In the genomic region with DNA sequence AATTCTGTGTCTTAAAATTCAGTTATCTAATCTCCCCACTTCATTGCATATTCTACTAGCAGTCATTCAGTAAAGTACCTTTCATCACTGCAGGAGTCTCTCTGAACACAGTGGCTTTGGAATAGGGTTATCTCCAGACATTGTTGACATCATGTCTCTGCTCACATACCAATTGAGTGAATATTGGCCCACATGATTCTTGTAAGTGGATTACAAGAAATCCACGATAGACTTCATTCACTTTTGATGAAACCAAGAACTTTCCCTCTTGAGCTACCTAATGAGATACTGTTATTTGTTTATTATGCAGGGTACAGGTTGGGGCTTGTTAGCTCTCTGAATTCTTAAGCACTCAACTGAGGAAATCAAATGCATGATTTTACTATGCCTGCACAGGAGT, we compare ENCODE assay signal across 10 cellular contexts.
DNase-seq lines count a peak whose midpoint lies in the region; ATAC-seq and TF ChIP-seq lines count a peak whose summit lies in the region.
"Had no signal": no experiment of that assay in that cellular context is flagged by ENCODE, and none has a peak within 500 bp of the region (broad histone marks: within the 10 kb centered on the region; RNA-seq: fewer than 3 reads in every experiment).

No MANE protein-coding gene starts in this region.

- no peak overlapping the region for H3K27ac Mint-ChIP-seq in GM23338
- no peak overlapping the region for H3K27ac Mint-ChIP-seq in CD4-positive, alpha-beta memory T cell

- ATAC-seq in GM23338, result peak; percentile 25; the same call in 1 of the 3 replicates
- ATAC-seq in left ventricle myocardium superior, result peak; percentile 95
- ATAC-seq in thoracic aorta (ENCODE audit: insufficient number of reproducible peaks, low FRiP score, low read depth), result no peak
- ATAC-seq in GM21390 (IDR thresholded peaks at IDR 0.05; ENCODE audit: unreplicated experiment), result no peak

- peak overlapping the region; percentile 8; the same call in 1 of the 2 replicates for H3K27ac ChIP-seq in GM23338 (ENCODE audit: low read depth)
- peak overlapping the region; percentile 20 to 44 for H3K27ac ChIP-seq in thoracic aorta
- H3K27ac ChIP-seq in CD4-positive, alpha-beta memory T cell (ENCODE audit: low read depth, low read length), result no peak overlapping the region

- no peak overlapping the region for H3K4me2 ChIP-seq in GM23338

- POLR2A ChIA-PET in CD4-positive, alpha-beta memory T cell (lab: Charles Lee; ENCODE audit: partially characterized antibody), result no interaction called here

- H2AFZ ChIP-seq in GM23338, result no peak overlapping the region

- DNase-seq in GM23338 (ENCODE audit: low spot score), result no peak
- DNase-seq in amniotic epithelial cell (ENCODE audit: low read depth), result peak; percentile 97
- no peak for DNase-seq in left ventricle myocardium superior
- DNase-seq in thoracic aorta (ENCODE audit: low spot score), result no peak
- DNase-seq in central memory CD4-positive, alpha-beta T cell, result no peak
- no peak for DNase-seq in CD4-positive, alpha-beta memory T cell
- no peak for DNase-seq in islet precursor cell
- DNase-seq: activated CD4-positive, alpha-beta T cell treated with anti-CD3 and anti-CD28 coated beads for 48 hours had no signal

- CTCF ChIA-PET in CD4-positive, alpha-beta memory T cell (lab: Charles Lee; ENCODE audit: partially characterized antibody), result interaction anchor here (0.6 kb wide), 1 partner anchor 160 kb away, joined by 3 read pairs; no protein-coding TSS in a partner anchor

- no peak overlapping the region for H3K4me3 Mint-ChIP-seq in GM23338
- H3K4me3 Mint-ChIP-seq in CD4-positive, alpha-beta memory T cell, result no peak overlapping the region
- H3K4me3 Mint-ChIP-seq: neural crest cell had no signal

- peaks cover 14% of the 10 kb centered on the region; the same call in 2 of the 3 replicates for H3K4me1 Mint-ChIP-seq in GM23338
- peaks cover 0 to 6% (median 4%) of the 10 kb centered on the region in 4 donors for H3K4me1 Mint-ChIP-seq in CD4-positive, alpha-beta memory T cell

- no peaks in the 10 kb centered on the region for H4K20me1 ChIP-seq in GM23338 (replicated peaks; ENCODE audit: insufficient read depth)

- H3K4me1 ChIP-seq in GM23338 (ENCODE audit: insufficient read depth), result peaks cover 34% of the 10 kb centered on the region
- peaks cover 6 to 38% of the 10 kb centered on the region in 2 donors for H3K4me1 ChIP-seq in thoracic aorta (ENCODE audit: control insufficient read depth in 1 of 2, low read depth in 2 of 2)
- H3K4me1 ChIP-seq in CD4-positive, alpha-beta memory T cell (ENCODE audit: insufficient read depth, low read length), result no peaks in the 10 kb centered on the region

- peaks cover 37% of the 10 kb centered on the region for H3K9me3 Mint-ChIP-seq in GM23338
- peaks cover 0 to 31% (median 24%) of the 10 kb centered on the region in 8 donors for H3K9me3 Mint-ChIP-seq in CD4-positive, alpha-beta memory T cell

- peaks cover 32% of the 10 kb centered on the region for H3K36me3 Mint-ChIP-seq in GM23338 (ENCODE audit: low read depth)
- peaks cover 21 to 27% of the 10 kb centered on the region in 2 donors for H3K36me3 Mint-ChIP-seq in CD4-positive, alpha-beta memory T cell

- intact Hi-C loops in left ventricle myocardium superior (cut with micrococcal nuclease), result no loop called here
- intact Hi-C loops in CD4-positive, alpha-beta memory T cell (cut with micrococcal nuclease), result no loop called here

- TF ChIP-seq CTCF in GM23338 (conservative IDR thresholded peaks at IDR 0.05; ENCODE audit: low read depth in 2 of 2), result no peak
- TF ChIP-seq CTCF in thoracic aorta (IDR thresholded peaks at IDR 0.05), result no peak

- H3K9me3 ChIP-seq in thoracic aorta, result peaks cover 10% of the 10 kb centered on the region
- H3K9me3 ChIP-seq in CD4-positive, alpha-beta memory T cell (ENCODE audit: control insufficient read depth in 1 of 2, low read length in 2 of 2), result peaks cover 0 to 11% of the 10 kb centered on the region in 2 donors

- H3K79me2 ChIP-seq in GM23338 (replicated peaks; ENCODE audit: insufficient read depth), result no peaks in the 10 kb centered on the region

- H3K27me3 ChIP-seq in GM23338 (ENCODE audit: insufficient read depth) (no peaks in the 10 kb centered on the region), thoracic aorta (replicated peaks; ENCODE audit: insufficient read depth) (no peaks in the 10 kb centered on the region)
- H3K27me3 ChIP-seq in CD4-positive, alpha-beta memory T cell (ENCODE audit: insufficient read depth, low read length), result no peaks in the 10 kb centered on the region

- no peaks in the 10 kb centered on the region for H3K27me3 Mint-ChIP-seq in GM23338 (ENCODE audit: insufficient read depth, low read depth, poor library complexity)
- H3K27me3 Mint-ChIP-seq in CD4-positive, alpha-beta memory T cell, result no peaks in the 10 kb centered on the region

- no peaks in the 10 kb centered on the region for H3F3A ChIP-seq in GM23338 (replicated peaks; ENCODE audit: low read depth)

- H3K36me3 ChIP-seq in GM23338 (ENCODE audit: insufficient read depth), result peaks cover 16% of the 10 kb centered on the region
- no peaks in the 10 kb centered on the region for H3K36me3 ChIP-seq in thoracic aorta
- H3K36me3 ChIP-seq in CD4-positive, alpha-beta memory T cell (ENCODE audit: insufficient read depth, low read length), result no peaks in the 10 kb centered on the region

- no peaks in the 10 kb centered on the region for H3K9me2 ChIP-seq in GM23338 (ENCODE audit: insufficient read depth)

- H3K4me3 ChIP-seq in GM23338 (no peak overlapping the region), thoracic aorta (no peak overlapping the region)
- no peak overlapping the region for H3K4me3 ChIP-seq in CD4-positive, alpha-beta memory T cell (ENCODE audit: low read length in 2 of 2)

TF ChIP-seq in GM23338, 12 proteins besides CTCF, POLR2A, EP300 and RAD21:
- TF ChIP-seq, protein P1, sequence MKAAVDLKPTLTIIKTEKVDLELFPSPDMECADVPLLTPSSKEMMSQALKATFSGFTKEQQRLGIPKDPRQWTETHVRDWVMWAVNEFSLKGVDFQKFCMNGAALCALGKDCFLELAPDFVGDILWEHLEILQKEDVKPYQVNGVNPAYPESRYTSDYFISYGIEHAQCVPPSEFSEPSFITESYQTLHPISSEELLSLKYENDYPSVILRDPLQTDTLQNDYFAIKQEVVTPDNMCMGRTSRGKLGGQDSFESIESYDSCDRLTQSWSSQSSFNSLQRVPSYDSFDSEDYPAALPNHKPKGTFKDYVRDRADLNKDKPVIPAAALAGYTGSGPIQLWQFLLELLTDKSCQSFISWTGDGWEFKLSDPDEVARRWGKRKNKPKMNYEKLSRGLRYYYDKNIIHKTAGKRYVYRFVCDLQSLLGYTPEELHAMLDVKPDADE (IDR thresholded peaks at IDR 0.05), result no peak
- TF ChIP-seq EZH2 (IDR thresholded peaks at IDR 0.05; ENCODE audit: low read depth, unreplicated experiment), result no peak
- TF ChIP-seq, protein P2, sequence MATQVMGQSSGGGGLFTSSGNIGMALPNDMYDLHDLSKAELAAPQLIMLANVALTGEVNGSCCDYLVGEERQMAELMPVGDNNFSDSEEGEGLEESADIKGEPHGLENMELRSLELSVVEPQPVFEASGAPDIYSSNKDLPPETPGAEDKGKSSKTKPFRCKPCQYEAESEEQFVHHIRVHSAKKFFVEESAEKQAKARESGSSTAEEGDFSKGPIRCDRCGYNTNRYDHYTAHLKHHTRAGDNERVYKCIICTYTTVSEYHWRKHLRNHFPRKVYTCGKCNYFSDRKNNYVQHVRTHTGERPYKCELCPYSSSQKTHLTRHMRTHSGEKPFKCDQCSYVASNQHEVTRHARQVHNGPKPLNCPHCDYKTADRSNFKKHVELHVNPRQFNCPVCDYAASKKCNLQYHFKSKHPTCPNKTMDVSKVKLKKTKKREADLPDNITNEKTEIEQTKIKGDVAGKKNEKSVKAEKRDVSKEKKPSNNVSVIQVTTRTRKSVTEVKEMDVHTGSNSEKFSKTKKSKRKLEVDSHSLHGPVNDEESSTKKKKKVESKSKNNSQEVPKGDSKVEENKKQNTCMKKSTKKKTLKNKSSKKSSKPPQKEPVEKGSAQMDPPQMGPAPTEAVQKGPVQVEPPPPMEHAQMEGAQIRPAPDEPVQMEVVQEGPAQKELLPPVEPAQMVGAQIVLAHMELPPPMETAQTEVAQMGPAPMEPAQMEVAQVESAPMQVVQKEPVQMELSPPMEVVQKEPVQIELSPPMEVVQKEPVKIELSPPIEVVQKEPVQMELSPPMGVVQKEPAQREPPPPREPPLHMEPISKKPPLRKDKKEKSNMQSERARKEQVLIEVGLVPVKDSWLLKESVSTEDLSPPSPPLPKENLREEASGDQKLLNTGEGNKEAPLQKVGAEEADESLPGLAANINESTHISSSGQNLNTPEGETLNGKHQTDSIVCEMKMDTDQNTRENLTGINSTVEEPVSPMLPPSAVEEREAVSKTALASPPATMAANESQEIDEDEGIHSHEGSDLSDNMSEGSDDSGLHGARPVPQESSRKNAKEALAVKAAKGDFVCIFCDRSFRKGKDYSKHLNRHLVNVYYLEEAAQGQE (IDR thresholded peaks at IDR 0.05; ENCODE audit: unreplicated experiment), result no peak
- TF ChIP-seq CREB1 (CRISPR knock-in tag; IDR thresholded peaks at IDR 0.05; ENCODE audit: low read depth), result no peak
- TF ChIP-seq ZNF114 (CRISPR knock-in tag; IDR thresholded peaks at IDR 0.05), result no peak

Comparison
In these comparisons a context has a peak if more than half of its experiments do, and no peak if none do; other contexts are left out.
1. ATAC-seq: peak in GM23338 (single experiment) and left ventricle myocardium superior (single experiment); none in thoracic aorta (single experiment) and GM21390 (single experiment).